1 cellular context compared by ENCODE assay signal in genomic region chr2:10779776-10780490, GRCh38.
TF ChIP-seq lines count a peak whose summit lies in the region.

No MANE protein-coding gene starts in this region.

TF ChIP-seq in K562, 482 proteins besides CTCF, POLR2A, EP300 and RAD21:
- TF ChIP-seq DPF2 (IDR thresholded peaks at IDR 0.05) (no peak), SUPT5H (IDR thresholded peaks at IDR 0.05) (peak; percentile 64), RBM22 (IDR thresholded peaks at IDR 0.05; ENCODE audit: low read depth, low read length, poor library complexity, severe bottlenecking) (peak; percentile 25), POLR2G (IDR thresholded peaks at IDR 0.05; ENCODE audit: low read depth, low read length) (peak; percentile 58; the same call in 1 of the 2 replicates)
TF ChIP-seq in K562: peak in this region for 3.
